Comparison of ENCODE assay signal across 20 cellular contexts in the genomic region with DNA sequence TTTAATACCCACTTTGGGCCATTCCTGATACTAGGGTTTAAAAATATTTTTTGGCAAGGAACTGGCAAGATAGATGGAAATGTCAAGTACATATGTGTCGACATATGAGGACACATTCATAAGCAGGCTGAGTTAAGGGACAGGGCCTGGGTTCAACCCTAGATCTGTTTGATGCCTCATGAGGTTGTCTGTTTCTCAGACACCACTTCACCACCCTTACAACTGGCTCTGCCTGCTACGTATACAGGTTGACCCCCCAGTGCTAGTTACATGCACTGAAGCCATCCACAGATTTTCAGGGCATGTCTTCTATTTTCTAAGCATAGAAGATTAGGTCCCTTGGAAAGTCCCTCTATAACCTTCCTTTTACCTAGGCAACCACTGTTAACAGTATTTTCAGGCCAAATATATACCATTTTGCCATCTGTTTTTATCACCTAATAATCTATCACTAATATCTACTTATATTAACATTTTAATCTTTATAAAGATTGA.
"Had no signal": no experiment of that assay in that cellular context is flagged by ENCODE, and none has a peak within 500 bp of the region (broad histone marks: within the 10 kb centered on the region; RNA-seq: fewer than 3 reads in every experiment).

No MANE protein-coding gene starts in this region.

- DNase-seq: activated CD4-positive, alpha-beta T cell treated with anti-CD3 and anti-CD28 coated beads, Interleukin-2, amount 50 U/mL, for 1 hour; activated CD4-positive, CD25-positive, alpha-beta regulatory T cell treated with anti-CD3 and anti-CD28 coated beads, Interleukin-2, amount 50 U/mL, for 72 hours; activated CD8-positive, alpha-beta memory T cell treated with anti-CD3 and anti-CD28 coated beads for 24 hours; activated CD8-positive, alpha-beta memory T cell treated with anti-CD3 and anti-CD28 coated beads, Interleukin-2, amount 50 U/mL, for 48 hours; activated gamma-delta T cell treated with Interleukin-2 at 50 U/mL for 16 hours; adrenal gland; dorsolateral prefrontal cortex; lower lobe of right lung; occipital lobe; posterior cingulate gyrus; stimulated activated CD4-positive, alpha-beta T cell treated with anti-CD3 and anti-CD28 coated beads, Interleukin-12 subunit alpha, Interleukin-12 subunit beta, amount 100 ng/mL, for 4 hours; stimulated activated CD4-positive, alpha-beta T cell treated with anti-CD3 and anti-CD28 coated beads, Interleukin-1b, Interleukin-23, amount 100 ng/mL, for 48 hours; stimulated activated CD8-positive, alpha-beta memory T cell treated with anti-CD3 and anti-CD28 coated beads, Interleukin-4, amount 100 ng/mL, for 48 hours; stimulated activated naive CD4-positive, alpha-beta T cell; T-helper 17 cell; thyroid gland had no signal

- H3K9me3 Mint-ChIP-seq: activated naive CD4-positive, alpha-beta T cell treated with anti-CD3 and anti-CD28 coated beads, Interleukin-2, amount 50 U/mL, for 72 hours; nephron had no signal

- H3K9me3 ChIP-seq: adrenal gland, lower lobe of right lung, thyroid gland had no signal

- H3K4me1 ChIP-seq: adrenal gland, lower lobe of right lung, thyroid gland had no signal

- H3K27ac Mint-ChIP-seq: activated naive CD4-positive, alpha-beta T cell treated with anti-CD3 and anti-CD28 coated beads, Interleukin-2, amount 50 U/mL, for 72 hours; mesothelial cell of epicardium; nephron; T-helper 17 cell had no signal

- H3K27me3 ChIP-seq: adrenal gland, dorsolateral prefrontal cortex, thyroid gland had no signal

- H3K27ac ChIP-seq: adrenal gland, dorsolateral prefrontal cortex, lower lobe of right lung, thyroid gland, VCaP had no signal

- H3K4me3 Mint-ChIP-seq: mesothelial cell of epicardium, nephron, T-helper 17 cell had no signal

- H3K36me3 ChIP-seq: adrenal gland, thyroid gland had no signal

- ATAC-seq: lower lobe of right lung, T-helper 17 cell had no signal

- H3K4me3 ChIP-seq: adrenal gland, dorsolateral prefrontal cortex, lower lobe of right lung, thyroid gland had no signal

- H3K4me1 Mint-ChIP-seq: mesothelial cell of epicardium had no signal

- H3K27me3 Mint-ChIP-seq: T-helper 17 cell had no signal
